ENCODE assay signal across 1 cellular context in the genomic region with DNA sequence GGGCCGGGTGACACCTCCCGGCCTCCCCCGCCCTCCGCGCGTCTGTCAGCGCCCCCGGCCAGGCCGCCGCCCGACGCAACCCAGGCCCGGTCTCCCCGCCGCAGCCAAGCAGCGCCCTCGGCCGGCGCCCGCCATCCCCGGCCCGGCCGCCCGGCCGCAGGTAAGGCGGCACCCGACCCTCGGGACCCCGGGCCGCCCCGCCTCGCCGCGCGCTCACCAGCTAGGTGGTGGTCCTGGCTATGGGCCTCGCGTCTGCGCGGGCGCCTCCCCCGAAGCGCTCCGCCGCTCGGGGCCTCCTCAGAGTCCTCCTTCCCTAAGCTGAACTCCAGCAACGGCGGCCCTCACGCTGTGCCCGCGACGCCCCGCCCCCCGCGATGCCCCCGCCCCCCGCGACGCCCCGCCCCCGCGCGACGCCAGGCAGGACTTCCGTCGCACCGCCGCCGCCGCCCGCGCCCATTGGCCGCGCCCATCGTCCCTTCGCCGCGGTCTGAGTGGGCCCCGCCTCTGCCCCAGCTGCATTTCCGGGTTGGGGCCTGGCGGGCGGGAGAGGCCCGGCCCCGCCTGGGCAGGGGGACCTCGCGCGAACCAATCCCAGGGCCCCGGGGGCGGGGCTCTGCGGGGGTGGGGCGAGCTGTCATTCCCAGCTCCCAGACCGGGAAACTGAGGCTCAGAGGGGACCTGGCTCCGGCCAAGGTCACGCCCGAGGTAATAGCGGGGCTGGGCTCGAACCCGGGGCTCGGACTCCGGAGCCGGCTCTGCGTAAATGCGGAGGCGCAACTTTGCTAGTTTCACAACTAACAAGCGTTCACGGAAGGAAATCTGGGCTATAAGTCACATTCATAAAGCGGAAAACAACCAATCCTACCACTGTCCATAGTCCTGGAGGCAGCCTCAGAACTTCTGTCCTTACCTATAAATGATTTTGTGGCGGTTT.
TF ChIP-seq lines count a peak whose summit lies in the region.

No MANE protein-coding gene starts in this region.

TF ChIP-seq in HepG2, 621 proteins besides CTCF, POLR2A, EP300 and RAD21 (continued from another document and continues in another):
- TF ChIP-seq ZBTB21 (CRISPR knock-in tag; IDR thresholded peaks at IDR 0.05) (no peak), THAP11 (CRISPR knock-in tag; IDR thresholded peaks at IDR 0.05) (peak; percentile 81), GPN1 (CRISPR knock-in tag; IDR thresholded peaks at IDR 0.05; ENCODE audit: borderline replicate concordance) (no peak), ZFX (CRISPR knock-in tag; IDR thresholded peaks at IDR 0.05; ENCODE audit: low read depth) (peak; percentile 80), SSRP1 (CRISPR knock-in tag; IDR thresholded peaks at IDR 0.05) (no peak), ZNF569 (CRISPR knock-in tag; IDR thresholded peaks at IDR 0.05; ENCODE audit: borderline replicate concordance) (no peak), ZNF75D (CRISPR knock-in tag; IDR thresholded peaks at IDR 0.05; ENCODE audit: borderline replicate concordance) (no peak), YEATS2 (CRISPR knock-in tag; IDR thresholded peaks at IDR 0.05; ENCODE audit: borderline replicate concordance) (peak; percentile 68), GABPB1 (CRISPR knock-in tag; IDR thresholded peaks at IDR 0.05) (peak; percentile 91), NCOR1 (IDR thresholded peaks at IDR 0.05; ENCODE audit: borderline replicate concordance, low read length) (no peak), MXI1 (IDR thresholded peaks at IDR 0.05; ENCODE audit: borderline replicate concordance, low read depth, low read length) (peak; percentile 54; the same call in 1 of the 3 replicates), TOPORS (CRISPR knock-in tag; IDR thresholded peaks at IDR 0.05) (no peak), ELF1 (CRISPR knock-in tag; IDR thresholded peaks at IDR 0.05) (peak; percentile 88), SRSF9 (IDR thresholded peaks at IDR 0.05; ENCODE audit: borderline replicate concordance, insufficient read depth, low read depth, low read length, poor library complexity, severe bottlenecking) (no peak), ZNF251 (CRISPR knock-in tag; IDR thresholded peaks at IDR 0.05) (no peak), ZC3H13 (CRISPR knock-in tag; IDR thresholded peaks at IDR 0.05) (no peak), ZNF605 (CRISPR knock-in tag; IDR thresholded peaks at IDR 0.05) (no peak), MYNN (CRISPR knock-in tag; IDR thresholded peaks at IDR 0.05; ENCODE audit: low read depth) (no peak), TCF12 (IDR thresholded peaks at IDR 0.05) (no peak), TCF12 (CRISPR knock-in tag; IDR thresholded peaks at IDR 0.05) (no peak), ARNT2 (CRISPR knock-in tag; IDR thresholded peaks at IDR 0.05; ENCODE audit: low read depth) (0 out of 2 replicates have a peak, but pooled peaks have one; percentile 23), ZMYM4 (CRISPR knock-in tag; IDR thresholded peaks at IDR 0.05) (no peak), YY1 (IDR thresholded peaks at IDR 0.05; ENCODE audit: insufficient read depth, insufficient replicate concordance, low read depth, low read length) (no peak), ZMYM3 (CRISPR knock-in tag; IDR thresholded peaks at IDR 0.05) (peak; percentile 78), IRF2 (CRISPR knock-in tag; IDR thresholded peaks at IDR 0.05) (no peak), ZNF235 (CRISPR knock-in tag; IDR thresholded peaks at IDR 0.05; ENCODE audit: borderline replicate concordance) (no peak), NR2F2 (IDR thresholded peaks at IDR 0.05; ENCODE audit: borderline replicate concordance, low read depth) (no peak), CEBPG (CRISPR knock-in tag; IDR thresholded peaks at IDR 0.05) (no peak), HOXA5 (CRISPR knock-in tag; IDR thresholded peaks at IDR 0.05) (no peak), KLF12 (CRISPR knock-in tag; IDR thresholded peaks at IDR 0.05; ENCODE audit: borderline replicate concordance) (no peak), ZNF781 (CRISPR knock-in tag; IDR thresholded peaks at IDR 0.05; ENCODE audit: borderline replicate concordance, not compliant biosample characterization) (no peak), MAFG (CRISPR knock-in tag; IDR thresholded peaks at IDR 0.05) (no peak), ZFP1 (CRISPR knock-in tag; IDR thresholded peaks at IDR 0.05) (no peak), HOXA3 (CRISPR knock-in tag; IDR thresholded peaks at IDR 0.05) (peak; percentile 45; the same call in 1 of the 2 replicates), CBX1 (IDR thresholded peaks at IDR 0.05; ENCODE audit: low read depth) (no peak), ETV6 (CRISPR knock-in tag; conservative IDR thresholded peaks at IDR 0.05) (no peak), MYC (CRISPR knock-in tag; IDR thresholded peaks at IDR 0.05; ENCODE audit: borderline replicate concordance) (peak; percentile 26; the same call in 1 of the 2 replicates)
- TF ChIP-seq, protein P1, sequence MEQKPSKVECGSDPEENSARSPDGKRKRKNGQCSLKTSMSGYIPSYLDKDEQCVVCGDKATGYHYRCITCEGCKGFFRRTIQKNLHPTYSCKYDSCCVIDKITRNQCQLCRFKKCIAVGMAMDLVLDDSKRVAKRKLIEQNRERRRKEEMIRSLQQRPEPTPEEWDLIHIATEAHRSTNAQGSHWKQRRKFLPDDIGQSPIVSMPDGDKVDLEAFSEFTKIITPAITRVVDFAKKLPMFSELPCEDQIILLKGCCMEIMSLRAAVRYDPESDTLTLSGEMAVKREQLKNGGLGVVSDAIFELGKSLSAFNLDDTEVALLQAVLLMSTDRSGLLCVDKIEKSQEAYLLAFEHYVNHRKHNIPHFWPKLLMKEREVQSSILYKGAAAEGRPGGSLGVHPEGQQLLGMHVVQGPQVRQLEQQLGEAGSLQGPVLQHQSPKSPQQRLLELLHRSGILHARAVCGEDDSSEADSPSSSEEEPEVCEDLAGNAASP (CRISPR knock-in tag; IDR thresholded peaks at IDR 0.05; ENCODE audit: borderline replicate concordance) = no peak
- TF ChIP-seq, protein P2, sequence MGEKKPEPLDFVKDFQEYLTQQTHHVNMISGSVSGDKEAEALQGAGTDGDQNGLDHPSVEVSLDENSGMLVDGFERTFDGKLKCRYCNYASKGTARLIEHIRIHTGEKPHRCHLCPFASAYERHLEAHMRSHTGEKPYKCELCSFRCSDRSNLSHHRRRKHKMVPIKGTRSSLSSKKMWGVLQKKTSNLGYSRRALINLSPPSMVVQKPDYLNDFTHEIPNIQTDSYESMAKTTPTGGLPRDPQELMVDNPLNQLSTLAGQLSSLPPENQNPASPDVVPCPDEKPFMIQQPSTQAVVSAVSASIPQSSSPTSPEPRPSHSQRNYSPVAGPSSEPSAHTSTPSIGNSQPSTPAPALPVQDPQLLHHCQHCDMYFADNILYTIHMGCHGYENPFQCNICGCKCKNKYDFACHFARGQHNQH (CRISPR knock-in tag; IDR thresholded peaks at IDR 0.05) = 0 out of 2 replicates have a peak, but pooled peaks have one; percentile 22
- TF ChIP-seq, protein P3, sequence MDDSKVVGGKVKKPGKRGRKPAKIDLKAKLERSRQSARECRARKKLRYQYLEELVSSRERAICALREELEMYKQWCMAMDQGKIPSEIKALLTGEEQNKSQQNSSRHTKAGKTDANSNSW (CRISPR knock-in tag; IDR thresholded peaks at IDR 0.05; ENCODE audit: borderline replicate concordance) = no peak
- TF ChIP-seq, protein P4, sequence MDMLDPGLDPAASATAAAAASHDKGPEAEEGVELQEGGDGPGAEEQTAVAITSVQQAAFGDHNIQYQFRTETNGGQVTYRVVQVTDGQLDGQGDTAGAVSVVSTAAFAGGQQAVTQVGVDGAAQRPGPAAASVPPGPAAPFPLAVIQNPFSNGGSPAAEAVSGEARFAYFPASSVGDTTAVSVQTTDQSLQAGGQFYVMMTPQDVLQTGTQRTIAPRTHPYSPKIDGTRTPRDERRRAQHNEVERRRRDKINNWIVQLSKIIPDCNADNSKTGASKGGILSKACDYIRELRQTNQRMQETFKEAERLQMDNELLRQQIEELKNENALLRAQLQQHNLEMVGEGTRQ (IDR thresholded peaks at IDR 0.05; ENCODE audit: low read depth, low read length) = no peak
- TF ChIP-seq, protein P4 (CRISPR knock-in tag; IDR thresholded peaks at IDR 0.05; ENCODE audit: borderline replicate concordance) = no peak
- TF ChIP-seq, protein P5, sequence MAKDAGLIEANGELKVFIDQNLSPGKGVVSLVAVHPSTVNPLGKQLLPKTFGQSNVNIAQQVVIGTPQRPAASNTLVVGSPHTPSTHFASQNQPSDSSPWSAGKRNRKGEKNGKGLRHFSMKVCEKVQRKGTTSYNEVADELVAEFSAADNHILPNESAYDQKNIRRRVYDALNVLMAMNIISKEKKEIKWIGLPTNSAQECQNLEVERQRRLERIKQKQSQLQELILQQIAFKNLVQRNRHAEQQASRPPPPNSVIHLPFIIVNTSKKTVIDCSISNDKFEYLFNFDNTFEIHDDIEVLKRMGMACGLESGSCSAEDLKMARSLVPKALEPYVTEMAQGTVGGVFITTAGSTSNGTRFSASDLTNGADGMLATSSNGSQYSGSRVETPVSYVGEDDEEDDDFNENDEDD (CRISPR knock-in tag; IDR thresholded peaks at IDR 0.05; ENCODE audit: borderline replicate concordance) = peak; percentile 46; the same call in 1 of the 2 replicates
- TF ChIP-seq, protein P6, sequence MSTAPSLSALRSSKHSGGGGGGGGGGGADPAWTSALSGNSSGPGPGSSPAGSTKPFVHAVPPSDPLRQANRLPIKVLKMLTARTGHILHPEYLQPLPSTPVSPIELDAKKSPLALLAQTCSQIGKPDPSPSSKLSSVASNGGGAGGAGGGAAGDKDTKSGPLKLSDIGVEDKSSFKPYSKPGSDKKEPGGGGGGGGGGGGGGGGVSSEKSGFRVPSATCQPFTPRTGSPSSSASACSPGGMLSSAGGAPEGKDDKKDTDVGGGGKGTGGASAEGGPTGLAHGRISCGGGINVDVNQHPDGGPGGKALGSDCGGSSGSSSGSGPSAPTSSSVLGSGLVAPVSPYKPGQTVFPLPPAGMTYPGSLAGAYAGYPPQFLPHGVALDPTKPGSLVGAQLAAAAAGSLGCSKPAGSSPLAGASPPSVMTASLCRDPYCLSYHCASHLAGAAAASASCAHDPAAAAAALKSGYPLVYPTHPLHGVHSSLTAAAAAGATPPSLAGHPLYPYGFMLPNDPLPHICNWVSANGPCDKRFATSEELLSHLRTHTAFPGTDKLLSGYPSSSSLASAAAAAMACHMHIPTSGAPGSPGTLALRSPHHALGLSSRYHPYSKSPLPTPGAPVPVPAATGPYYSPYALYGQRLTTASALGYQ (CRISPR knock-in tag; IDR thresholded peaks at IDR 0.05) = no peak
- TF ChIP-seq, protein P7, sequence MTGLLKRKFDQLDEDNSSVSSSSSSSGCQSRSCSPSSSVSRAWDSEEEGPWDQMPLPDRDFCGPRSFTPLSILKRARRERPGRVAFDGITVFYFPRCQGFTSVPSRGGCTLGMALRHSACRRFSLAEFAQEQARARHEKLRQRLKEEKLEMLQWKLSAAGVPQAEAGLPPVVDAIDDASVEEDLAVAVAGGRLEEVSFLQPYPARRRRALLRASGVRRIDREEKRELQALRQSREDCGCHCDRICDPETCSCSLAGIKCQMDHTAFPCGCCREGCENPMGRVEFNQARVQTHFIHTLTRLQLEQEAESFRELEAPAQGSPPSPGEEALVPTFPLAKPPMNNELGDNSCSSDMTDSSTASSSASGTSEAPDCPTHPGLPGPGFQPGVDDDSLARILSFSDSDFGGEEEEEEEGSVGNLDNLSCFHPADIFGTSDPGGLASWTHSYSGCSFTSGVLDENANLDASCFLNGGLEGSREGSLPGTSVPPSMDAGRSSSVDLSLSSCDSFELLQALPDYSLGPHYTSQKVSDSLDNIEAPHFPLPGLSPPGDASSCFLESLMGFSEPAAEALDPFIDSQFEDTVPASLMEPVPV (CRISPR knock-in tag; IDR thresholded peaks at IDR 0.05) = no peak
- TF ChIP-seq, protein P8, sequence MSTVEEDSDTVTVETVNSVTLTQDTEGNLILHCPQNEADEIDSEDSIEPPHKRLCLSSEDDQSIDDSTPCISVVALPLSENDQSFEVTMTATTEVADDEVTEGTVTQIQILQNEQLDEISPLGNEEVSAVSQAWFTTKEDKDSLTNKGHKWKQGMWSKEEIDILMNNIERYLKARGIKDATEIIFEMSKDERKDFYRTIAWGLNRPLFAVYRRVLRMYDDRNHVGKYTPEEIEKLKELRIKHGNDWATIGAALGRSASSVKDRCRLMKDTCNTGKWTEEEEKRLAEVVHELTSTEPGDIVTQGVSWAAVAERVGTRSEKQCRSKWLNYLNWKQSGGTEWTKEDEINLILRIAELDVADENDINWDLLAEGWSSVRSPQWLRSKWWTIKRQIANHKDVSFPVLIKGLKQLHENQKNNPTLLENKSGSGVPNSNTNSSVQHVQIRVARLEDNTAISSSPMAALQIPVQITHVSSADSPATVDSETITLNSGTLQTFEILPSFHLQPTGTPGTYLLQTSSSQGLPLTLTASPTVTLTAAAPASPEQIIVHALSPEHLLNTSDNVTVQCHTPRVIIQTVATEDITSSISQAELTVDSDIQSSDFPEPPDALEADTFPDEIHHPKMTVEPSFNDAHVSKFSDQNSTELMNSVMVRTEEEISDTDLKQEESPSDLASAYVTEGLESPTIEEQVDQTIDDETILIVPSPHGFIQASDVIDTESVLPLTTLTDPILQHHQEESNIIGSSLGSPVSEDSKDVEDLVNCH (CRISPR knock-in tag; IDR thresholded peaks at IDR 0.05) = no peak
- TF ChIP-seq, protein P9, sequence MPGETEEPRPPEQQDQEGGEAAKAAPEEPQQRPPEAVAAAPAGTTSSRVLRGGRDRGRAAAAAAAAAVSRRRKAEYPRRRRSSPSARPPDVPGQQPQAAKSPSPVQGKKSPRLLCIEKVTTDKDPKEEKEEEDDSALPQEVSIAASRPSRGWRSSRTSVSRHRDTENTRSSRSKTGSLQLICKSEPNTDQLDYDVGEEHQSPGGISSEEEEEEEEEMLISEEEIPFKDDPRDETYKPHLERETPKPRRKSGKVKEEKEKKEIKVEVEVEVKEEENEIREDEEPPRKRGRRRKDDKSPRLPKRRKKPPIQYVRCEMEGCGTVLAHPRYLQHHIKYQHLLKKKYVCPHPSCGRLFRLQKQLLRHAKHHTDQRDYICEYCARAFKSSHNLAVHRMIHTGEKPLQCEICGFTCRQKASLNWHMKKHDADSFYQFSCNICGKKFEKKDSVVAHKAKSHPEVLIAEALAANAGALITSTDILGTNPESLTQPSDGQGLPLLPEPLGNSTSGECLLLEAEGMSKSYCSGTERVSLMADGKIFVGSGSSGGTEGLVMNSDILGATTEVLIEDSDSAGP (CRISPR knock-in tag; IDR thresholded peaks at IDR 0.05; ENCODE audit: borderline replicate concordance) = no peak
